In the genomic region with DNA sequence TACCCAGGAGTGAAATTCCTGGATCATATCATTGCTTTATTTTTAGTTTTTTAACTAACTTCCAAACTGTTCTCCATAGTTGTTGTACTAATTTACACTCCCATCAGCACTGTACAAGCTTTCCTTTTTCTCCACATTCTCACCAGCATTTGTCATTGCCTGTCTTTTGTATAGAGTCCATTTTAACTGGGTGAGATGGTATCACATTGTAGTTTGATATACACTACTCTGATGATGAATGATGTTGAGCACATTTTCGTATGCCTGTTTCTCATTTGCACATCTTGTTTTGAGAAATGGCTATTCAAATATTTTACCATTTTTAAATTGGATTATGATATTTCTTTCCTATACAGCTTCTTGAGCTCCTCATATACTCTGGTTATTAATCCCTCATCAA, we compare ENCODE assay signal across 11 cellular contexts.
"Had no signal": no experiment of that assay in that cellular context is flagged by ENCODE, and none has a peak within 500 bp of the region (broad histone marks: within the 10 kb centered on the region; RNA-seq: fewer than 3 reads in every experiment).

No MANE protein-coding gene starts in this region.

- H2AFZ ChIP-seq: GM23248, GM23338 had no signal

- H3K36me3 ChIP-seq: HAP-1 had no signal

- FAIRE-seq: H1, H54 had no signal

- H3K27ac ChIP-seq: GM23248 had no signal

- ATAC-seq: GM23338, HCT116 had no signal

- H3K4me3 ChIP-seq: GM23248, GM23338, HAP-1 had no signal

- DNase-seq: GM23248, GOT3, H7, H9, HCEC 1CT, HFFc6 had no signal

- H3K9ac ChIP-seq: GM23248 had no signal

- H3K4me1 ChIP-seq: HAP-1 had no signal

- H3K9me3 ChIP-seq: HAP-1 had no signal

- H3K4me2 ChIP-seq: GM23338 had no signal
